Comparison of ENCODE assay signal across 18 cellular contexts in genomic region chr10:21976739-21977138, GRCh38. TPM values are rescaled to one million over a fixed set of nuclear protein-coding genes. Genes with fewer than 3 reads are reported as not detected.
A peak's percentile ranks its signal among the peaks of the same experiment; 100 is the strongest.
DNase-seq lines count a peak whose midpoint lies in the region; ATAC-seq and TF ChIP-seq lines count a peak whose summit lies in the region.
"Had no signal": no experiment of that assay in that cellular context is flagged by ENCODE, and none has a peak within 500 bp of the region (broad histone marks: within the 10 kb centered on the region; RNA-seq: fewer than 3 reads in every experiment).

No MANE protein-coding gene starts in this region.

- ATAC-seq in HG03565 (IDR thresholded peaks at IDR 0.05; ENCODE audit: unreplicated experiment) (no peak), Right ventricle myocardium inferior (no peak), right lobe of liver (no peak)
- ATAC-seq: heart right ventricle, lower lobe of right lung had no signal

- H2AK5ac ChIP-seq in mesendoderm (ENCODE audit: low read length): no peak overlapping the region

- TF ChIP-seq CTCF in fibroblast of mammary gland (conservative IDR thresholded peaks at IDR 0.05; ENCODE audit: control insufficient read depth, insufficient read depth, low read depth, low read length): no peak
- no peak for TF ChIP-seq CTCF in right lobe of liver (IDR thresholded peaks at IDR 0.05)

- no peak overlapping the region for H2BK5ac ChIP-seq in mesendoderm (ENCODE audit: low read length)

- no peak overlapping the region for H2BK15ac ChIP-seq in mesendoderm (replicated peaks; ENCODE audit: low read depth)

- no CpG with 5 or more reads among the region's 7 CpGs for WGBS in mesendoderm (ENCODE audit: extremely low coverage, insufficient coverage, low lambda C conversion rate)
- WGBS in GM23248 (ENCODE audit: low coverage in 1 of 2, low lambda C conversion rate in 2 of 2, missing lambda C conversion rate in 2 of 2), 2 experiments: 93 to 96% methylated on average over 7 of the region's 7 CpGs
- 92% methylated on average over 7 of the region's 7 CpGs for WGBS in right lobe of liver (ENCODE audit: insufficient coverage, low coverage, low lambda C conversion rate, missing lambda C conversion rate)

- no peak overlapping the region for H2AFZ ChIP-seq in GM23248

- no peaks in the 10 kb centered on the region for H3K27me3 ChIP-seq in mesendoderm (ENCODE audit: insufficient read depth, low read length, poor library complexity)
- H3K27me3 ChIP-seq in GM23248 (replicated peaks; ENCODE audit: insufficient read depth): no peaks in the 10 kb centered on the region
- no peaks in the 10 kb centered on the region for H3K27me3 ChIP-seq in right lobe of liver
- H3K27me3 ChIP-seq: heart right ventricle, sigmoid colon, transverse colon had no signal

- no peak overlapping the region for H3K4me2 ChIP-seq in mesendoderm (ENCODE audit: low read length)
- no peak overlapping the region for H3K4me2 ChIP-seq in GM23248 (ENCODE audit: unreplicated experiment)

- H3K4me1 ChIP-seq in ES-I3 (ENCODE audit: insufficient read depth, low read length) (peaks cover 30% of the 10 kb centered on the region; the same call in 1 of the 2 replicates), mesendoderm (ENCODE audit: control insufficient read depth, low read depth, low read length) (no peaks in the 10 kb centered on the region), GM23248 (ENCODE audit: insufficient read depth) (peaks cover 27% of the 10 kb centered on the region), right lobe of liver (peaks cover 0 to 8% (median 0%) of the 10 kb centered on the region in 4 donors)

- H3K9ac ChIP-seq in ES-I3 (ENCODE audit: low read depth, low read length): peak overlapping the region; percentile 43
- H3K9ac ChIP-seq in mesendoderm (ENCODE audit: low read length): no peak overlapping the region
- no peak overlapping the region for H3K9ac ChIP-seq in GM23248

- in situ Hi-C loops in GM23248 (cut with MboI): no loop called here

- TF ChIP-seq POLR2A in right lobe of liver (IDR thresholded peaks at IDR 0.05): no peak

- peaks cover 10% of the 10 kb centered on the region for H3F3A ChIP-seq in GM23248 (ENCODE audit: insufficient read depth)

- no peak overlapping the region for H2BK120ac ChIP-seq in mesendoderm (ENCODE audit: low read depth, low read length)

- peak overlapping the region; percentile 68 for H3K56ac ChIP-seq in mesendoderm (ENCODE audit: low read length)

- no peak overlapping the region for H4K5ac ChIP-seq in mesendoderm (ENCODE audit: low read length)

- H3K36me3 ChIP-seq in ES-I3 (ENCODE audit: insufficient read depth, low read length) (no peaks in the 10 kb centered on the region), mesendoderm (ENCODE audit: control insufficient read depth, insufficient read depth, low read length) (no peaks in the 10 kb centered on the region), GM23248 (ENCODE audit: low read depth) (no peaks in the 10 kb centered on the region), right lobe of liver (no peaks in the 10 kb centered on the region)
- H3K36me3 ChIP-seq: heart right ventricle, lower lobe of right lung, sigmoid colon, transverse colon had no signal

- no peak overlapping the region for H3K27ac ChIP-seq in mesendoderm (ENCODE audit: low read depth, low read length)
- H3K27ac ChIP-seq in GM23248: no peak overlapping the region
- no peak overlapping the region for H3K27ac ChIP-seq in right lobe of liver
- H3K27ac ChIP-seq: epithelial cell of prostate, heart right ventricle, lower lobe of right lung, sigmoid colon, transverse colon had no signal

- H3K4ac ChIP-seq in mesendoderm (ENCODE audit: low read depth, low read length): no peak overlapping the region

- no peak overlapping the region for H3K18ac ChIP-seq in mesendoderm (ENCODE audit: low read length)

- H3K23ac ChIP-seq in mesendoderm (ENCODE audit: low read length): no peak overlapping the region

- no peak overlapping the region for H4K8ac ChIP-seq in mesendoderm (ENCODE audit: low read depth, low read length)

- H3K9me2 ChIP-seq in GM23248 (ENCODE audit: insufficient read depth): no peaks in the 10 kb centered on the region

- peak; percentile 63 for DNase-seq in NOMO-1 treated with dmso at 0.1 percent for 144 hours (lab: John Stamatoyannopoulos, UW; ENCODE audit: unreplicated experiment)
- peak; percentile 62 for DNase-seq in fibroblast of mammary gland (ENCODE audit: low read depth)
- peak; percentile 81 for DNase-seq in mesendoderm
- no peak for DNase-seq in GM23248
- DNase-seq in Right ventricle myocardium inferior (ENCODE audit: missing footprints): no peak
- DNase-seq in right lobe of liver: no peak
- DNase-seq: activated CD4-positive, alpha-beta T cell treated with anti-CD3 and anti-CD28 coated beads for 48 hours; activated T-cell treated with anti-CD3 and anti-CD28 coated beads, Interleukin-2, amount 50 U/mL, for 1 hour; heart right ventricle; lower lobe of right lung; NCI-H2081; NCI-H82; sigmoid colon; stimulated activated CD4-positive, alpha-beta T cell treated with anti-CD3 and anti-CD28 coated beads, Interleukin-2, amount 100 ng/mL, for 48 hours; transverse colon had no signal

- H3K9me3 ChIP-seq in ES-I3 (ENCODE audit: control insufficient read depth, insufficient read depth, low read length): no peaks in the 10 kb centered on the region
- H3K9me3 ChIP-seq in GM23248 (ENCODE audit: low read depth): no peaks in the 10 kb centered on the region
- no peaks in the 10 kb centered on the region for H3K9me3 ChIP-seq in right lobe of liver
- H3K9me3 ChIP-seq: heart right ventricle, lower lobe of right lung, sigmoid colon, transverse colon had no signal

- intact Hi-C loops in Right ventricle myocardium inferior (cut with DNase I) (no loop called here), right lobe of liver (cut with DNase I) (no loop called here)

- H3K79me2 ChIP-seq in mesendoderm (ENCODE audit: control insufficient read depth, insufficient read depth, low read length): no peaks in the 10 kb centered on the region
- H3K79me2 ChIP-seq in GM23248 (ENCODE audit: insufficient read depth): peaks cover 99% of the 10 kb centered on the region

- H3K79me1 ChIP-seq in mesendoderm (ENCODE audit: low read length): no peaks in the 10 kb centered on the region

- H4K20me1 ChIP-seq in GM23248 (ENCODE audit: insufficient read depth): no peaks in the 10 kb centered on the region

- H3K4me3 ChIP-seq in fibroblast of mammary gland (ENCODE audit: control insufficient read depth, low read depth, low read length) (no peak overlapping the region), mesendoderm (ENCODE audit: low read length) (no peak overlapping the region), GM23248 (no peak overlapping the region), right lobe of liver (no peak overlapping the region)
- H3K4me3 ChIP-seq: heart right ventricle, lower lobe of right lung, sigmoid colon, transverse colon had no signal

RNA-seq across cellular contexts. Expression of gene DNAJC1, which starts 26.8 kb away (rescaled TPM):
- 21.8 TPM for polyA plus RNA-seq in mesendoderm (2013, experiment 1 of 2)
- polyA plus RNA-seq in mesendoderm (2013, experiment 2 of 2): 21.5 TPM
- 50.9 and 218 TPM in 2 replicates for total RNA-seq in GM23248 (2014; rRNA removed; shearing (Covaris generic))
- 63.9 and 72.1 TPM in 2 replicates for polyA plus RNA-seq in GM23248 (2016; fragmentation: Nextera tagmentation; extraction: Ambion mirVana)
- total RNA-seq in Right ventricle myocardium inferior (13.7 TPM), right lobe of liver (100 to 1,000 TPM in 1 of 6 experiments, 10 to 100 TPM in 5; 16.0 to 106 (median 27.8) TPM)

Comparison
In these comparisons a context has a peak if more than half of its experiments do, and no peak if none do; other contexts are left out.
1. DNase-seq: peak in NOMO-1 treated with dmso at 0.1 percent for 144 hours (single experiment), fibroblast of mammary gland (single experiment) and mesendoderm (single experiment); none in GM23248 (single experiment), Right ventricle myocardium inferior (single experiment) and right lobe of liver (0 of 3).